17 cellular contexts compared by ENCODE assay signal in genomic region chr11:100515087-100515486, GRCh38.
DNase-seq lines count a peak whose midpoint lies in the region; ATAC-seq and TF ChIP-seq lines count a peak whose summit lies in the region.
"Had no signal": no experiment of that assay in that cellular context is flagged by ENCODE, and none has a peak within 500 bp of the region (broad histone marks: within the 10 kb centered on the region; RNA-seq: fewer than 3 reads in every experiment).

No MANE protein-coding gene starts in this region.

- no peaks in the 10 kb centered on the region for H3K36me3 ChIP-seq in H7 (replicated peaks; ENCODE audit: control insufficient read depth, insufficient read depth, low read length)
- H3K36me3 ChIP-seq in sigmoid colon: no peaks in the 10 kb centered on the region
- H3K36me3 ChIP-seq: BLaER1 had no signal

- ATAC-seq in GM21447 (IDR thresholded peaks at IDR 0.05; ENCODE audit: unreplicated experiment): no peak

- H3K27ac ChIP-seq in sigmoid colon: no peak overlapping the region
- H3K27ac ChIP-seq: BLaER1 had no signal

- TF ChIP-seq POLR2A in sigmoid colon (IDR thresholded peaks at IDR 0.05): no peak

- intact Hi-C loops in sigmoid colon (cut with DNase I): no loop called here

- no peaks in the 10 kb centered on the region for H3K9me3 ChIP-seq in sigmoid colon
- H3K9me3 ChIP-seq: BLaER1 had no signal

- peaks cover 17% of the 10 kb centered on the region for H3K4me1 Mint-ChIP-seq in nephron
- H3K4me1 Mint-ChIP-seq: activated naive CD8-positive, alpha-beta T cell treated with anti-CD3 and anti-CD28 coated beads for 36 hours had no signal

- peaks cover 0 to 8% (median 3%) of the 10 kb centered on the region in 4 donors for H3K4me1 ChIP-seq in sigmoid colon
- H3K4me1 ChIP-seq: BLaER1 had no signal

- no peaks in the 10 kb centered on the region for H3K27me3 Mint-ChIP-seq in nephron (ENCODE audit: low read depth)
- H3K27me3 Mint-ChIP-seq: activated naive CD8-positive, alpha-beta T cell treated with anti-CD3 and anti-CD28 coated beads for 36 hours had no signal

- TF ChIP-seq CTCF in fibroblast of the aortic adventitia (IDR thresholded peaks at IDR 0.05; ENCODE audit: insufficient read depth, low read length) (no peak), nephron (IDR thresholded peaks at IDR 0.05; ENCODE audit: unreplicated experiment in 3 of 3) (no peak), sigmoid colon (IDR thresholded peaks at IDR 0.05) (no peak)

- H3K4me3 ChIP-seq in H7 (ENCODE audit: insufficient read depth, low read depth, low read length) (no peak overlapping the region), fibroblast of the aortic adventitia (ENCODE audit: low read depth, low read length) (no peak overlapping the region), sigmoid colon (no peak overlapping the region)
- H3K4me3 ChIP-seq: BLaER1 had no signal

- DNase-seq in H7: peak; percentile 7
- peak; percentile 5 for DNase-seq in T1000 (lab: John Stamatoyannopoulos, UW)
- DNase-seq in fibroblast of the aortic adventitia (ENCODE audit: low read depth): peak; percentile 8
- no peak for DNase-seq in activated CD4-positive, CD25-positive, alpha-beta regulatory T cell treated with anti-CD3 and anti-CD28 coated beads, Interleukin-2, amount 50 U/mL, for 72 hours
- no peak for DNase-seq in stimulated activated CD4-positive, alpha-beta T cell treated with anti-CD3 and anti-CD28 coated beads, Interleukin-4, amount 100 ng/mL, for 24 hours
- no peak for DNase-seq in sigmoid colon
- DNase-seq: activated CD4-positive, alpha-beta T cell treated with anti-CD3 and anti-CD28 coated beads for 48 hours; activated naive CD8-positive, alpha-beta T cell treated with anti-CD3 and anti-CD28 coated beads for 36 hours; DMS53; NCI-H1694 treated with DMSO at 0.1 percent for 48 hours; NCI-H69; posterior cingulate gyrus; RPMI8226; T-helper 2 cell had no signal

- no peaks in the 10 kb centered on the region for H3K36me3 Mint-ChIP-seq in nephron (ENCODE audit: low read depth)
- H3K36me3 Mint-ChIP-seq: activated naive CD8-positive, alpha-beta T cell treated with anti-CD3 and anti-CD28 coated beads for 36 hours had no signal

- H3K27ac Mint-ChIP-seq in nephron: peak overlapping the region in 2 of 3 experiments; percentile 8 to 56
- H3K27ac Mint-ChIP-seq: activated naive CD8-positive, alpha-beta T cell treated with anti-CD3 and anti-CD28 coated beads for 36 hours had no signal

- peaks cover 2% of the 10 kb centered on the region for H3K9me3 Mint-ChIP-seq in nephron

- no peak for TF ChIP-seq EP300 in sigmoid colon (IDR thresholded peaks at IDR 0.05)

- H3K27me3 ChIP-seq in H7 (ENCODE audit: control insufficient read depth, insufficient read depth, low read length): no peaks in the 10 kb centered on the region
- H3K27me3 ChIP-seq in sigmoid colon: no peaks in the 10 kb centered on the region
- H3K27me3 ChIP-seq: BLaER1 had no signal

- H3K4me3 Mint-ChIP-seq in nephron: no peak overlapping the region
- H3K4me3 Mint-ChIP-seq: activated naive CD8-positive, alpha-beta T cell treated with anti-CD3 and anti-CD28 coated beads for 36 hours had no signal

Comparison
In these comparisons a context has a peak if more than half of its experiments do, and no peak if none do; other contexts are left out.
1. DNase-seq: peak in H7 (single experiment), T1000 (single experiment) and fibroblast of the aortic adventitia (single experiment); none in activated CD4-positive, CD25-positive, alpha-beta regulatory T cell treated with anti-CD3 and anti-CD28 coated beads, Interleukin-2, amount 50 U/mL, for 72 hours (single experiment), stimulated activated CD4-positive, alpha-beta T cell treated with anti-CD3 and anti-CD28 coated beads, Interleukin-4, amount 100 ng/mL, for 24 hours (single experiment) and sigmoid colon (single experiment).